8 cellular contexts compared by ENCODE assay signal in genomic region chr1:156338180-156338973, GRCh38. TPM values are rescaled to one million over a fixed set of nuclear protein-coding genes. Genes with fewer than 3 reads are reported as not detected.
DNase-seq lines count a peak whose midpoint lies in the region; ATAC-seq and TF ChIP-seq lines count a peak whose summit lies in the region.

Gene CCT3, minus strand, starts transcription at chr1:156338292. Its CDS starts 108 bp downstream, at chr1:156338184.
Gene TSACC, plus strand, starts transcription at chr1:156338526. Its CDS starts 1,232 bp downstream, at chr1:156339758.

- ATAC-seq in HG02884 (IDR thresholded peaks at IDR 0.05; ENCODE audit: unreplicated experiment): peak; percentile 89
- ATAC-seq in upper lobe of right lung: peak; percentile 98

- H3K4me3 ChIP-seq in left ventricle myocardium inferior: peak within 1 kb of the TSS; percentile 75
- peak within 1 kb of the TSS; percentile 96 for H3K4me3 ChIP-seq in upper lobe of right lung

- H3K27me3 ChIP-seq in left ventricle myocardium inferior (ENCODE audit: low read depth) (no peaks in the 10 kb centered on the region), upper lobe of right lung (no peaks in the 10 kb centered on the region)

- peaks cover 32% of the 10 kb centered on the region for H3K4me1 ChIP-seq in left ventricle myocardium inferior
- peaks cover 12% of the 10 kb centered on the region for H3K4me1 ChIP-seq in upper lobe of right lung

- intact Hi-C loops in left ventricle myocardium inferior (cut with micrococcal nuclease) (no loop called here), posterior vena cava (cut with DNase I) (no loop called here), upper lobe of right lung (cut with DNase I) (no loop called here)

- TF ChIP-seq POLR2A in GM15510 (IDR thresholded peaks at IDR 0.05; ENCODE audit: borderline replicate concordance, extremely low read depth, insufficient read length): peak; percentile 87

- peak; percentile 98 for DNase-seq in NCI-H146 treated with DMSO at 0.1 percent for 48 hours (lab: John Stamatoyannopoulos, UW; ENCODE audit: unreplicated experiment)
- peak; percentile 97 to 100 (median 98) for DNase-seq in T-helper 1 cell
- DNase-seq in amygdala (lab: John Stamatoyannopoulos, UW): peak; percentile 80 to 100 (median 98)
- peak; percentile 99 for DNase-seq in left ventricle myocardium inferior
- peak; percentile 100 for DNase-seq in posterior vena cava (ENCODE audit: low spot score)
- peak; percentile 99 for DNase-seq in upper lobe of right lung

- H3K27ac ChIP-seq in left ventricle myocardium inferior (replicated peaks): peak within 1 kb of the TSS; percentile 94
- H3K27ac ChIP-seq in upper lobe of right lung: peak within 1 kb of the TSS; percentile 84

- TF ChIP-seq CTCF in left ventricle myocardium inferior (IDR thresholded peaks at IDR 0.05; ENCODE audit: borderline replicate concordance) (no peak), upper lobe of right lung (IDR thresholded peaks at IDR 0.05) (no peak)

- H3K36me3 ChIP-seq in left ventricle myocardium inferior (peaks cover 25% of the 10 kb centered on the region), upper lobe of right lung (peaks cover 24% of the 10 kb centered on the region)

- H3K9me3 ChIP-seq in left ventricle myocardium inferior (replicated peaks) (no peaks in the 10 kb centered on the region), upper lobe of right lung (no peaks in the 10 kb centered on the region)

RNA-seq across cellular contexts. Expression of gene CCT3, which starts in this region (rescaled TPM):
- total RNA-seq in left ventricle myocardium inferior (123 TPM), posterior vena cava (100 to 1,000 TPM; 124 to 133 TPM), upper lobe of right lung (120 TPM)

RNA-seq across cellular contexts. Expression of gene TSACC, which starts in this region (rescaled TPM):
- 0.58 TPM for total RNA-seq in left ventricle myocardium inferior
- total RNA-seq in posterior vena cava: not detected
- not detected for total RNA-seq in upper lobe of right lung

Comparison
In these comparisons a context has a peak if more than half of its experiments do, and no peak if none do; other contexts are left out.
1. Peak in every context shown above with its lines: DNase-seq, ATAC-seq, H3K4me3 ChIP-seq and H3K27ac ChIP-seq.